In the genomic region with DNA sequence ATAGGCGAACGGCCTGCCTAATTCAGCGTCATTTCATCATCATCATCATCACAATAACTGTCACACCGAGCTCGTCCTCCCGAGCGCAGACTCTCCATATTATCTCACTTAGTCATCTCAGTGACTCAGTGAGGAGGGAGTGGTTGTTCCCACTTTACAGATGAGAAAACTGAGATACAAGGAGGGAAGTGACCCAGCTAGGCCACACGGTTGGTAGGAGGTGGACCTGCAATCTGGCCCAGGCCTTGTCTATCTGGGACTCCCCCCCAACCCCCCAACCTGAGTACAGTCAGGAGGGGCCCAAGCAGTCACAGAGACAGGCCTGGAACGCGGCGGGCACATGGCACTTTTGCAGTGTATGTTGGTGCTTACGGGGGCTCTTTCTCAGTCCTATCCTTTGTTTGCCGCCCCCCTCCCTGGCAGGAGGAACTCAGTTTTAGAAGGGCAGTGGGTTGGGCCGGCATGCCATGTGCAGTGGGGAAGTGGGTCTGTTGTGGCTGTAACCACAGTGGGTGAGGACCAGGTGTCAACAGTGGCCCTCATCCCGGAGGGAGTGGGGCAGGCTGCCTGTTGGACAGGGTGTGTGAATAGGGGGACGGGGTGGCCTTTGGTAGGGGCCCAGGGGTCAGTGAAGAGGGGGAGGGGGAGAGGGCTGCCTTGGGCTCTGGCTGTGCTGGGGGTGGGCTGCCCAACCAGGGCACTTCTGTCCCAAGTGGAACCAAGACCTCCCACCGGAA, we compare ENCODE assay signal across 8 cellular contexts. TPM values are rescaled to one million over a fixed set of nuclear protein-coding genes. Genes with fewer than 3 reads are reported as not detected.
DNase-seq lines count a peak whose midpoint lies in the region; ATAC-seq and TF ChIP-seq lines count a peak whose summit lies in the region.

No MANE protein-coding gene starts in this region.

- intact Hi-C loops in activated T-helper 2 cell treated with anti-CD3 and anti-CD28 coated beads, Interferon-gamma antibody, Interleukin-2, Interleukin-4, amounts not matched to agents 10 μg/mL and 5 μg/mL and 100 μg/mL, durations not matched to agents 14 hours and 24 hours and 36 hours (cut with micrococcal nuclease) = loop anchor here (10.0 kb wide), 2 partner anchors 70 to 160 kb away; a partner anchor contains a TSS

- no peaks in the 10 kb centered on the region for H3K9me2 ChIP-seq in hepatocyte (replicated peaks; ENCODE audit: insufficient read depth)

- H3K27ac Mint-ChIP-seq in activated T-helper 2 cell treated with anti-CD3 and anti-CD28 coated beads, Interferon-gamma antibody, Interleukin-2, Interleukin-4, amounts not matched to agents 10 μg/mL and 5 μg/mL and 100 μg/mL, durations not matched to agents 14 hours and 24 hours and 36 hours = no peak overlapping the region
- peak overlapping the region; percentile 75 for H3K27ac Mint-ChIP-seq in stimulated activated naive B cell treated with anti-CD40 and anti-IgM and Interleukin-4, amounts not matched to agents 10 μg/mL and 1 μg/mL and 100 μg/mL, for 72 hours

- no peaks in the 10 kb centered on the region for H3K36me3 Mint-ChIP-seq in activated T-helper 2 cell treated with anti-CD3 and anti-CD28 coated beads, Interferon-gamma antibody, Interleukin-2, Interleukin-4, amounts not matched to agents 10 μg/mL and 5 μg/mL and 100 μg/mL, durations not matched to agents 14 hours and 24 hours and 36 hours (ENCODE audit: low read depth)
- no peaks in the 10 kb centered on the region for H3K36me3 Mint-ChIP-seq in stimulated activated naive B cell treated with anti-CD40 and anti-IgM and Interleukin-4, amounts not matched to agents 10 μg/mL and 1 μg/mL and 100 μg/mL, for 72 hours

- H4K20me1 ChIP-seq in hepatocyte (ENCODE audit: insufficient read depth, poor library complexity, severe bottlenecking) = peaks cover 25% of the 10 kb centered on the region

- peaks cover 23% of the 10 kb centered on the region for H3K27me3 Mint-ChIP-seq in activated T-helper 2 cell treated with anti-CD3 and anti-CD28 coated beads, Interferon-gamma antibody, Interleukin-2, Interleukin-4, amounts not matched to agents 10 μg/mL and 5 μg/mL and 100 μg/mL, durations not matched to agents 14 hours and 24 hours and 36 hours (ENCODE audit: low read depth)
- peaks cover 16 to 30% of the 10 kb centered on the region in 2 donors for H3K27me3 Mint-ChIP-seq in stimulated activated naive B cell treated with anti-CD40 and anti-IgM and Interleukin-4, amounts not matched to agents 10 μg/mL and 1 μg/mL and 100 μg/mL, for 72 hours

- DNase-seq in activated T-helper 2 cell treated with anti-CD3 and anti-CD28 coated beads, Interferon-gamma antibody, Interleukin-2, Interleukin-4, amounts not matched to agents 10 μg/mL and 5 μg/mL and 100 μg/mL, durations not matched to agents 14 hours and 24 hours and 36 hours (ENCODE audit: low spot score) = no peak
- DNase-seq in hepatocyte (ENCODE audit: low spot score) (no peak), DMS153 treated with DMSO at 0.1 percent for 48 hours (lab: John Stamatoyannopoulos, UW; ENCODE audit: unreplicated experiment) (no peak), T1000 (lab: John Stamatoyannopoulos, UW) (no peak), cortex of kidney (lab: John Stamatoyannopoulos, UW) (no peak)
- no peak for DNase-seq in stimulated activated naive B cell treated with anti-CD40 and anti-IgM and Interleukin-4, amounts not matched to agents 10 μg/mL and 1 μg/mL and 100 μg/mL, for 72 hours
- DNase-seq in stimulated activated CD8-positive, alpha-beta memory T cell treated with anti-CD3 and anti-CD28 coated beads, Interleukin-4, amount 100 ng/mL, for 48 hours = no peak

- ATAC-seq in stimulated activated naive B cell treated with anti-CD40 and anti-IgM and Interleukin-4, amounts not matched to agents 10 μg/mL and 1 μg/mL and 100 μg/mL, for 72 hours (replicated peaks) = no peak

- H3K4me3 ChIP-seq in HUES6 (ENCODE audit: low read depth, low read length) (peak overlapping the region; percentile 69), hepatocyte (no peak overlapping the region)

- H3K9ac ChIP-seq in HUES6 (ENCODE audit: low read length) = no peak overlapping the region

- H2AFZ ChIP-seq in hepatocyte = no peak overlapping the region

- no peak for TF ChIP-seq CTCF in hepatocyte (IDR thresholded peaks at IDR 0.05; ENCODE audit: poor library complexity)

- H3K79me2 ChIP-seq in hepatocyte = peaks cover 29% of the 10 kb centered on the region

- no peaks in the 10 kb centered on the region for H3K9me3 Mint-ChIP-seq in activated T-helper 2 cell treated with anti-CD3 and anti-CD28 coated beads, Interferon-gamma antibody, Interleukin-2, Interleukin-4, amounts not matched to agents 10 μg/mL and 5 μg/mL and 100 μg/mL, durations not matched to agents 14 hours and 24 hours and 36 hours
- no peaks in the 10 kb centered on the region for H3K9me3 Mint-ChIP-seq in stimulated activated naive B cell treated with anti-CD40 and anti-IgM and Interleukin-4, amounts not matched to agents 10 μg/mL and 1 μg/mL and 100 μg/mL, for 72 hours

- H3K27me3 ChIP-seq in HUES6 (ENCODE audit: control insufficient read depth, insufficient read depth, low read length) (no peaks in the 10 kb centered on the region), hepatocyte (no peaks in the 10 kb centered on the region)

- 86% methylated on average over 15 of the region's 17 CpGs for WGBS in hepatocyte (ENCODE audit: low lambda C conversion rate, missing lambda C conversion rate)

- H3K4me2 ChIP-seq in hepatocyte = peak overlapping the region; percentile 99

- peak overlapping the region; percentile 44 for H3K4me3 Mint-ChIP-seq in activated T-helper 2 cell treated with anti-CD3 and anti-CD28 coated beads, Interferon-gamma antibody, Interleukin-2, Interleukin-4, amounts not matched to agents 10 μg/mL and 5 μg/mL and 100 μg/mL, durations not matched to agents 14 hours and 24 hours and 36 hours (ENCODE audit: low read depth)
- peak overlapping the region; percentile 65 to 78 for H3K4me3 Mint-ChIP-seq in stimulated activated naive B cell treated with anti-CD40 and anti-IgM and Interleukin-4, amounts not matched to agents 10 μg/mL and 1 μg/mL and 100 μg/mL, for 72 hours

- H3K4me1 ChIP-seq in HUES6 (ENCODE audit: control insufficient read depth, insufficient read depth, low read length) (peaks cover 55% of the 10 kb centered on the region), hepatocyte (ENCODE audit: insufficient read depth) (peaks cover 60% of the 10 kb centered on the region)

- H3K4me1 Mint-ChIP-seq in activated T-helper 2 cell treated with anti-CD3 and anti-CD28 coated beads, Interferon-gamma antibody, Interleukin-2, Interleukin-4, amounts not matched to agents 10 μg/mL and 5 μg/mL and 100 μg/mL, durations not matched to agents 14 hours and 24 hours and 36 hours (ENCODE audit: low read depth) = peaks cover 4% of the 10 kb centered on the region
- peaks cover 5 to 20% of the 10 kb centered on the region in 2 donors for H3K4me1 Mint-ChIP-seq in stimulated activated naive B cell treated with anti-CD40 and anti-IgM and Interleukin-4, amounts not matched to agents 10 μg/mL and 1 μg/mL and 100 μg/mL, for 72 hours

- H3K27ac ChIP-seq in HUES6 (ENCODE audit: low read depth, low read length) (no peak overlapping the region; the same call in 1 of the 2 replicates), hepatocyte (peak overlapping the region; percentile 99)

- H3K9me3 ChIP-seq in HUES6 (ENCODE audit: control insufficient read depth, insufficient read depth, low read depth, low read length) (no peaks in the 10 kb centered on the region), hepatocyte (ENCODE audit: low read depth) (no peaks in the 10 kb centered on the region)

- H3K36me3 ChIP-seq in HUES6 (ENCODE audit: control insufficient read depth, insufficient read depth, low read length) = no peaks in the 10 kb centered on the region
- H3K36me3 ChIP-seq in hepatocyte (replicated peaks; ENCODE audit: insufficient read depth, low read depth) = no peaks in the 10 kb centered on the region

RNA-seq across cellular contexts. Expression of a gene that starts 1.7 kb away (rescaled TPM):
- total RNA-seq in activated T-helper 2 cell treated with anti-CD3 and anti-CD28 coated beads, Interferon-gamma antibody, Interleukin-2, Interleukin-4, amounts not matched to agents 10 μg/mL and 5 μg/mL and 100 μg/mL, durations not matched to agents 14 hours and 24 hours and 36 hours = 22.8 and 22.9 TPM in 2 replicates
- 32.5 and 35.9 TPM in 2 replicates for total RNA-seq in hepatocyte
- polyA plus RNA-seq in hepatocyte = 34.3 and 41.6 TPM in 2 replicates
